In the genomic region with DNA sequence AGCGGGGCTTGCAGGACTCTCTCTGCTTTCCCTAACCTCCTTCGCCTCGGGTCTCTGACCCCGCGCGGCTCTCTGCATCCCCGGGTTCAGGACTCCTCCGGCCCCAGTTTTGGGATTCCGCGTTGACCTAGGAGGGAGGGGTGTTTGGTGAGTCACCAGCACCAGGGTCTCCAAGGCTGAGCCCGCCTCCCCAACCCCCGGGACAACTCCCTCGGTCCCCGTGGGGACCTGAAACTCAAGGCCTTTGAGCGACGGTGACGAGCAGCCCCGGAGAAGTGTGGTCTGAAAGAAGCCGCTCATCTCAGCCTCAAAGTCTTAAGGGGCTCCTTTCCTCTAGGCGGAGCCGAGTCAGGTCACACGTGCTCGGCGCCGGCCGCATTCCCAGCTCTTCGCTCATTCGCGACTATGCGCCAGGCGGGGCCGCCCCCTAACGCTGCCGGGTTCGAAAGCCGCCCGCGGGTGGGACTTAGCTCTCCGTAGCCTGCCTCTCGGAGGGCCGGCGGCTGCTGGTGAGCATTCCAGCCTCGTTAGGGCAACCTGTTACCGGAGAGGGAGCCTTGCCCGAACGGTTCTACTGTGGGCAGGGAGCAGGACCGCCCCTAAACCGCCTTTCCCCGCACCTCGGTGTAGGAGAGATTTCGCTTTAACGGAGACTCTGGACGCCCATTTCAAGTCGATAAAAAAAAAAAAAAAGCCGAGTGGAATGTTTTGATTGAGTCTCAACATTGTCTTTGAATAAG, we compare ENCODE assay signal across 8 cellular contexts. TPM values are rescaled to one million over a fixed set of nuclear protein-coding genes. Genes with fewer than 3 reads are reported as not detected.
DNase-seq lines count a peak whose midpoint lies in the region; ATAC-seq and TF ChIP-seq lines count a peak whose summit lies in the region.

No MANE protein-coding gene starts in this region.

- H3K36me3 Mint-ChIP-seq in neural progenitor cell = no peaks in the 10 kb centered on the region

- H4K20me1 ChIP-seq in neural progenitor cell (ENCODE audit: low read depth) = peaks cover 73% of the 10 kb centered on the region

- no peaks in the 10 kb centered on the region for H3K9me3 Mint-ChIP-seq in neural progenitor cell

- H3K4me2 ChIP-seq in neural progenitor cell = peak overlapping the region; percentile 76

- TF ChIP-seq CTCF in Peyer's patch (IDR thresholded peaks at IDR 0.05) (no peak), neural progenitor cell (IDR thresholded peaks at IDR 0.05) (no peak)

- H3K36me3 ChIP-seq in Peyer's patch = no peaks in the 10 kb centered on the region
- H3K36me3 ChIP-seq in neural progenitor cell = no peaks in the 10 kb centered on the region

- H3K27ac ChIP-seq in Peyer's patch (no peak overlapping the region), neural progenitor cell (no peak overlapping the region)

- H3K27ac Mint-ChIP-seq in neural progenitor cell = no peak overlapping the region

- H3F3A ChIP-seq in neural progenitor cell (ENCODE audit: low read depth) = peaks cover 24% of the 10 kb centered on the region

- H3K9ac ChIP-seq in neural progenitor cell = no peak overlapping the region

- no peaks in the 10 kb centered on the region for H3K79me2 ChIP-seq in neural progenitor cell (ENCODE audit: low read depth)

- ATAC-seq in GM21528 (IDR thresholded peaks at IDR 0.05; ENCODE audit: low FRiP score, unreplicated experiment) (peak; percentile 37), GM18520 (IDR thresholded peaks at IDR 0.05; ENCODE audit: unreplicated experiment) (no peak)

- H3K4me1 Mint-ChIP-seq in neural progenitor cell = peaks cover 18% of the 10 kb centered on the region

- no peaks in the 10 kb centered on the region for H3K9me3 ChIP-seq in Peyer's patch
- H3K9me3 ChIP-seq in neural progenitor cell (ENCODE audit: low read depth) = no peaks in the 10 kb centered on the region

- no peak for TF ChIP-seq POLR2A in Peyer's patch (IDR thresholded peaks at IDR 0.05)
- TF ChIP-seq POLR2A in erythroblast (IDR thresholded peaks at IDR 0.05; ENCODE audit: low read length) = no peak

- H3K27me3 ChIP-seq in Peyer's patch (peaks cover 0 to 64% of the 10 kb centered on the region in 2 donors), neural progenitor cell (peaks cover 100% of the 10 kb centered on the region)

- H3K4me3 ChIP-seq in Peyer's patch (peak overlapping the region in 3 of 4 donors; percentile 30 to 39 (median 39)), neural progenitor cell (peak overlapping the region; percentile 31)

- H3K27me3 Mint-ChIP-seq in neural progenitor cell (ENCODE audit: insufficient read depth, low read depth) = peaks cover 90% of the 10 kb centered on the region

- H3K4me1 ChIP-seq in Peyer's patch = peaks cover 0 to 22% (median 10%) of the 10 kb centered on the region in 4 donors
- H3K4me1 ChIP-seq in neural progenitor cell = peaks cover 13% of the 10 kb centered on the region

- peak; percentile 16 for DNase-seq in DMS153 treated with DMSO at 0.1 percent for 48 hours (lab: John Stamatoyannopoulos, UW; ENCODE audit: unreplicated experiment)
- DNase-seq in Peyer's patch = peak in 1 of 3 donors; percentile 59
- DNase-seq in erythroblast (lab: John Stamatoyannopoulos, UW) = peak; percentile 38 to 42
- peak; percentile 94 for DNase-seq in neural progenitor cell (ENCODE audit: low spot score)
- no peak for DNase-seq in T-helper 9 cell
- DNase-seq in activated CD4-positive, CD25-positive, alpha-beta regulatory T cell (lab: John Stamatoyannopoulos, UW) = no peak

- H2AFZ ChIP-seq in neural progenitor cell (replicated peaks) = no peak overlapping the region

- peak overlapping the region; percentile 78 for H3K4me3 Mint-ChIP-seq in neural progenitor cell

RNA-seq across cellular contexts. Expression of gene PRDM13, which starts 3.0 kb away (rescaled TPM):
- not detected for total RNA-seq in Peyer's patch
- not detected in 2 replicates for total RNA-seq in neural progenitor cell (ENCODE audit: low replicate concordance)

RNA-seq across cellular contexts. Expression of gene CCNC, which starts 35.1 kb away (rescaled TPM):
- total RNA-seq in Peyer's patch (10 to 100 TPM; 35.8 to 45.5 (median 40.9) TPM), neural progenitor cell (ENCODE audit: low replicate concordance) (109 and 157 TPM in 2 replicates)

Comparison
In these comparisons a context has a peak if more than half of its experiments do, and no peak if none do; other contexts are left out.
1. DNase-seq: peak in DMS153 treated with DMSO at 0.1 percent for 48 hours (single experiment), erythroblast (2 of 2) and neural progenitor cell (single experiment); none in T-helper 9 cell (single experiment) and activated CD4-positive, CD25-positive, alpha-beta regulatory T cell (0 of 4).